Comparison of ENCODE assay signal across 7 cellular contexts in genomic region chr10:95693668-95694534, GRCh38.
DNase-seq lines count a peak whose midpoint lies in the region; ATAC-seq and TF ChIP-seq lines count a peak whose summit lies in the region.

TSS of gene TCTN3 (minus strand) at chr10:95693927. CDS start at chr10:95693899, 28 bp downstream.

- ATAC-seq in GM18505 (IDR thresholded peaks at IDR 0.05; ENCODE audit: unreplicated experiment): peak; percentile 98
- peak; percentile 99 for ATAC-seq in HG02981 (IDR thresholded peaks at IDR 0.05; ENCODE audit: unreplicated experiment)

- peak; percentile 77 for TF ChIP-seq POLR2A in GM18505 (IDR thresholded peaks at IDR 0.05; ENCODE audit: borderline replicate concordance, extremely low read depth, insufficient read depth, insufficient read length)

- in situ Hi-C loops in astrocyte of the spinal cord (cut with HindIII; ENCODE audit: low sequenced_read_pairs): no loop called here

- peak within 1 kb of the TSS; percentile 97 for H3K4me3 ChIP-seq in astrocyte of the spinal cord (ENCODE audit: low read depth, low read length)
- H3K4me3 ChIP-seq in retinal pigment epithelial cell (ENCODE audit: low read length): peak within 1 kb of the TSS; percentile 98

- DNase-seq in NCI-H2029 treated with DMSO at 0.1 percent for 48 hours (lab: John Stamatoyannopoulos, UW) (peak; percentile 72), T1000 (lab: John Stamatoyannopoulos, UW) (peak; percentile 98), astrocyte of the spinal cord (ENCODE audit: low read depth, low spot score) (peak; percentile 100), hippocampal formation (lab: John Stamatoyannopoulos, UW) (peak; percentile 97 to 99), retinal pigment epithelial cell (ENCODE audit: low read depth) (peak; percentile 99)

- TF ChIP-seq CTCF in astrocyte of the spinal cord (IDR thresholded peaks at IDR 0.05; ENCODE audit: low read depth, low read length): peak; percentile 98
- TF ChIP-seq CTCF in retinal pigment epithelial cell (conservative IDR thresholded peaks at IDR 0.05; ENCODE audit: low read depth, low read length): peak; percentile 98

Comparison
In these comparisons a context has a peak if more than half of its experiments do, and no peak if none do; other contexts are left out.
1. Peak in every context shown above with its lines: DNase-seq, ATAC-seq and H3K4me3 ChIP-seq.